Comparison of ENCODE assay signal across 14 cellular contexts in genomic region chr6:16380220-16380809, GRCh38.
DNase-seq lines count a peak whose midpoint lies in the region; ATAC-seq and TF ChIP-seq lines count a peak whose summit lies in the region.
"Had no signal": no experiment of that assay in that cellular context is flagged by ENCODE, and none has a peak within 500 bp of the region (broad histone marks: within the 10 kb centered on the region; RNA-seq: fewer than 3 reads in every experiment).

No MANE protein-coding gene starts in this region.

- intact Hi-C loops in Right ventricle myocardium inferior (cut with DNase I) (no loop called here), cardiac septum (cut with DNase I) (no loop called here), left cardiac atrium (cut with DNase I) (no loop called here)

- DNase-seq in Right ventricle myocardium inferior (ENCODE audit: missing footprints) (no peak), cardiac septum (ENCODE audit: low spot score) (no peak), left cardiac atrium (no peak), NCI-H82 treated with DMSO at 0.1 percent for 48 hours (lab: John Stamatoyannopoulos, UW; ENCODE audit: unreplicated experiment) (no peak), LoVo (ENCODE audit: low spot score) (no peak)
- DNase-seq: activated CD8-positive, alpha-beta memory T cell treated with anti-CD3 and anti-CD28 coated beads, Interleukin-2, amount 50 U/mL, for 48 hours; activated effector memory CD4-positive, alpha-beta T cell treated with Interleukin-2 at 50 U/mL for 16 hours; DMS53; NCI-H2081; NCI-H510A treated with DMSO at 0.1 percent for 48 hours; SHP77 treated with DMSO at 0.1 percent for 48 hours had no signal

- ATAC-seq in Right ventricle myocardium inferior: peak; percentile 79
- no peak; the same call in 2 of the 3 replicates for ATAC-seq in SK-N-SH treated with all-trans-retinoic acid at 6 μM for 48 hours
- ATAC-seq in left cardiac atrium: peak; percentile 88 to 93
- ATAC-seq in GM19324 (IDR thresholded peaks at IDR 0.05; ENCODE audit: low FRiP score, unreplicated experiment): no peak
- ATAC-seq in HG03139 (IDR thresholded peaks at IDR 0.05; ENCODE audit: unreplicated experiment): no peak

TF ChIP-seq in SK-N-SH treated with all-trans-retinoic acid at 6 μM for 48 hours, 23 proteins besides CTCF, POLR2A, EP300 and RAD21:
- TF ChIP-seq ZC3H10 (CRISPR knock-in tag; IDR thresholded peaks at IDR 0.05): no peak
- no peak for TF ChIP-seq ZNF8 (CRISPR knock-in tag; IDR thresholded peaks at IDR 0.05)
- TF ChIP-seq ZFP3 (CRISPR knock-in tag; IDR thresholded peaks at IDR 0.05): 0 out of 2 replicates have a peak, but pooled peaks have one; percentile 46

Comparison
In these comparisons a context has a peak if more than half of its experiments do, and no peak if none do; other contexts are left out.
1. ATAC-seq: peak in Right ventricle myocardium inferior (single experiment) and left cardiac atrium (2 of 2); none in SK-N-SH treated with all-trans-retinoic acid at 6 μM for 48 hours (single experiment), GM19324 (single experiment) and HG03139 (single experiment).